In the genomic region with DNA sequence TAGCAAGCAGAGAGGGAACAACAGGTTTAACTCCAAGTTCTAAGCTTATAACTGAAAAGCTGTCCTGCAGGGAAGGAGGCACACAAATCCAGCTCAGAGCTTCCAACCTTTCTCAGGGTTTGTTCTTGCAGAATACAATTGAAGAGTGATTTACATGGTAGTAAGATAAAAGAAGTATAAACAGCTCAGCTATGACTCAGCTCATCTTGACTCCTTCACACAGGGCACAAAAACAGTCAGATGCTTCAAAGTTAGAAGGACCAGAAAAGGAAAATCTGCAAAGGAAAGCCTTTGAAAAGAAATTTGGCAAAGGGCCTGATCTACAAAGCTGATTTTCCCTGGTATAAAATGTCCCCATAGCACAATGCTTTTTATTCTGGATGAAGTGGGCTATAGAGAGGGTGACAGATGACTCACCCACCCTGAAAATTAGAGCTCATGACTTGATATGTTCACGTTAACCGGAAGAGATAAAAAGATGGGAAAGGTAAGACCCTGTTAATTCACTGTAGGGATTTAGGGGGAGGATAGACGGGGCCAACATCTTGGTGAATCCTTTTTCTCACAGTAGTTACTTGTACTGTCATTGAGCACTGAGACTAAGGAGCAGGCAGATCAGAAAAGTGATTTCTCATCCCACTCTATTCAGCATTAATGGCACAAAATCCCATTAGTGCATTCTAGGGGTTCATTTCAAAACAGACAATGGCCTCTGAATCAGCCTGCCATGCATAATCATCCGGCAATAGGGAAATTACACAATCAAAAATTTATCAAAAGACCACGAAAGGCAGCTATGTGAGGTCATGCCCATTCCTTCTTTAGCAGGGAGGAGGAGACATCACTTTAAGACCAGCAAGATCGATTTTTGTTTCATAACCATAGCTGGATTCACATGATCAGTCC, we compare ENCODE assay signal across 16 cellular contexts.
DNase-seq lines count a peak whose midpoint lies in the region; ATAC-seq, FAIRE-seq and TF ChIP-seq lines count a peak whose summit lies in the region.
"Had no signal": no experiment of that assay in that cellular context is flagged by ENCODE, and none has a peak within 500 bp of the region (broad histone marks: within the 10 kb centered on the region; RNA-seq: fewer than 3 reads in every experiment).

No MANE protein-coding gene starts in this region.

- no peak for TF ChIP-seq POLR2A in GM12892 (IDR thresholded peaks at IDR 0.05; ENCODE audit: low read depth, low read length)
- TF ChIP-seq POLR2A in ovary (IDR thresholded peaks at IDR 0.05) = no peak

- H3K4me1 ChIP-seq in HUES48 (ENCODE audit: control insufficient read depth, insufficient read depth, low read length) = peaks cover 17% of the 10 kb centered on the region
- H3K4me1 ChIP-seq in ovary (ENCODE audit: insufficient read depth) = peaks cover 4% of the 10 kb centered on the region
- H3K4me1 ChIP-seq: pancreas, SJCRH30 had no signal

- TF ChIP-seq EP300 in ovary (IDR thresholded peaks at IDR 0.05) = no peak

- in situ Hi-C loops in astrocyte of the spinal cord (cut with HindIII; ENCODE audit: low sequenced_read_pairs) = no loop called here

- H3K4me3 ChIP-seq in AG10803 (ENCODE audit: low read length) (no peak overlapping the region), HUES48 (ENCODE audit: low read depth, low read length) (no peak overlapping the region), astrocyte of the spinal cord (ENCODE audit: low read depth, low read length) (no peak overlapping the region), ovary (no peak overlapping the region)
- H3K4me3 ChIP-seq: pancreas, SJCRH30 had no signal

- no peak for FAIRE-seq in GM12892 (lab: Jason Lieb, UNC)
- FAIRE-seq: pancreas had no signal

- WGBS in ovary, 3 donors = 40 to 43% (median 41%) methylated on average over 6 of the region's 6 CpGs

- intact Hi-C loops in ovary (cut with DNase I) = no loop called here

- DNase-seq in AG10803 (ENCODE audit: low read depth) (peak; percentile 45), astrocyte of the spinal cord (ENCODE audit: low read depth, low spot score) (peak; percentile 75), iris pigment epithelial cell (ENCODE audit: low read depth) (peak; percentile 70), SKM-1 (lab: John Stamatoyannopoulos, UW; ENCODE audit: unreplicated experiment) (no peak), GM12892 (ENCODE audit: insufficient read length) (no peak), ovary (no peak)
- DNase-seq: activated CD8-positive, alpha-beta memory T cell treated with anti-CD3 and anti-CD28 coated beads, Interleukin-2, amount 50 U/mL, for 4 hours; activated naive CD8-positive, alpha-beta T cell treated with anti-CD3 and anti-CD28 coated beads for 36 hours; NCI-H1092 treated with DMSO at 0.1 percent for 48 hours; NCI-H510A treated with DMSO at 0.1 percent for 48 hours; pancreas; SJCRH30 had no signal

- no peak for TF ChIP-seq CTCF in AG10803 (conservative IDR thresholded peaks at IDR 0.05; ENCODE audit: low read length)
- TF ChIP-seq CTCF in astrocyte of the spinal cord (IDR thresholded peaks at IDR 0.05; ENCODE audit: low read depth, low read length) = no peak
- TF ChIP-seq CTCF in ovary (IDR thresholded peaks at IDR 0.05) = no peak

- H3K9me3 ChIP-seq in HUES48 (ENCODE audit: control insufficient read depth, insufficient read depth, low read length) (no peaks in the 10 kb centered on the region), ovary (no peaks in the 10 kb centered on the region)
- H3K9me3 ChIP-seq: pancreas, SJCRH30 had no signal

- no peaks in the 10 kb centered on the region for H3K27me3 ChIP-seq in HUES48 (ENCODE audit: control insufficient read depth, insufficient read depth, low read length)
- no peaks in the 10 kb centered on the region for H3K27me3 ChIP-seq in ovary
- H3K27me3 ChIP-seq: pancreas, SJCRH30 had no signal

- no peak for ATAC-seq in HG02884 (IDR thresholded peaks at IDR 0.05; ENCODE audit: unreplicated experiment)
- ATAC-seq: pancreas; stimulated activated effector memory CD8-positive, alpha-beta T cell treated with anti-CD3 and anti-CD28 coated beads, Interleukin-12 subunit alpha, Interleukin-12 subunit beta, amount 100 ng/mL, for 72 hours had no signal

- H3K9ac ChIP-seq in HUES48 (ENCODE audit: low read depth, low read length) = no peak overlapping the region

- no peaks in the 10 kb centered on the region for H3K36me3 ChIP-seq in HUES48 (ENCODE audit: control insufficient read depth, insufficient read depth, low read length)
- no peaks in the 10 kb centered on the region for H3K36me3 ChIP-seq in ovary
- H3K36me3 ChIP-seq: pancreas, SJCRH30 had no signal

- H3K27ac ChIP-seq in HUES48 (ENCODE audit: low read depth, low read length) (peak overlapping the region; percentile 94), ovary (peak overlapping the region in 1 of 2 donors; percentile 67)
- H3K27ac ChIP-seq: pancreas, SJCRH30, VCaP had no signal

Comparison
In these comparisons a context has a peak if more than half of its experiments do, and no peak if none do; other contexts are left out.
1. DNase-seq: peak in AG10803 (single experiment), astrocyte of the spinal cord (single experiment) and iris pigment epithelial cell (single experiment); none in SKM-1 (single experiment), GM12892 (single experiment) and ovary (0 of 5).